15 cellular contexts compared by ENCODE assay signal in the genomic region with DNA sequence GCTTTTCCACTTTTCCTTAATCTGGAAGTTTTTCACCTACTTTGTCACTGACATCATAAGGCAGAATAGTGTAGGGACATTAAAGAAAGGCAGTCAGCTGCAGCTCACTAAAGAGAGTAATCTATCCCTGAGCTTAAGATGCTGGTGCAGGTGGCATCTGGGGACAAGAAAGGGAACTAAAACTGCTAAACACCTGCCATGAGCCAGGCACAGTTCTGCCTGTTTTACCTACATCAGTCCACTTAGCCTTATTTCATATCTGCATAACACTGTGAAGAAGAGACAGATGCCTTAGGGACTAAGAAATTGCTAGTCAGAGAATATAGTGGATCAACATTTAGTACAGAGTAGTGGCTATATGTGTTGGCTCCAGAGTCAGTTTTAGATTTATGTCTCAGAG.
DNase-seq lines count a peak whose midpoint lies in the region; ATAC-seq and TF ChIP-seq lines count a peak whose summit lies in the region.
"Had no signal": no experiment of that assay in that cellular context is flagged by ENCODE, and none has a peak within 500 bp of the region (broad histone marks: within the 10 kb centered on the region; RNA-seq: fewer than 3 reads in every experiment).

No MANE protein-coding gene starts in this region.

- no peaks in the 10 kb centered on the region for H3K4me1 ChIP-seq in osteoblast (ENCODE audit: insufficient read depth, low read length)

- no peaks in the 10 kb centered on the region for H3K4me1 Mint-ChIP-seq in activated CD4-positive, alpha-beta T cell treated with anti-CD3 and anti-CD28 coated beads, Interleukin-2, amount 10 ng/mL, durations not matched to agents 24 days and 14 days
- H3K4me1 Mint-ChIP-seq: brain had no signal

- no peaks in the 10 kb centered on the region for H3K27me3 Mint-ChIP-seq in activated CD4-positive, alpha-beta T cell treated with anti-CD3 and anti-CD28 coated beads, Interleukin-2, amount 10 ng/mL, durations not matched to agents 24 days and 14 days
- H3K27me3 Mint-ChIP-seq: brain; stimulated activated naive CD8-positive, alpha-beta T cell treated with anti-CD3 and anti-CD28 coated beads, Interleukin-15, Interleukin-2, amounts not matched to agents 100 ng/mL and 50 ng/mL, for 24 hours had no signal

- H3K36me3 ChIP-seq in osteoblast (ENCODE audit: insufficient read depth, low read length): no peaks in the 10 kb centered on the region

- DNase-seq in GM13977 (ENCODE audit: low spot score) (no peak), T-helper 9 cell (no peak), osteoblast (ENCODE audit: insufficient read length, low spot score, missing footprints) (no peak)
- no peak for DNase-seq in activated CD4-positive, alpha-beta T cell treated with anti-CD3 and anti-CD28 coated beads, Interleukin-2, amount 10 ng/mL, durations not matched to agents 24 days and 14 days
- DNase-seq: AML-193, H7, hypothalamus, KG1, posterior cingulate gyrus had no signal

- H3K36me3 Mint-ChIP-seq in activated CD4-positive, alpha-beta T cell treated with anti-CD3 and anti-CD28 coated beads, Interleukin-2, amount 10 ng/mL, durations not matched to agents 24 days and 14 days (ENCODE audit: low read depth): no peaks in the 10 kb centered on the region

- TF ChIP-seq CTCF in GM13977 (IDR thresholded peaks at IDR 0.05; ENCODE audit: extremely low read depth, insufficient read depth, missing control alignments) (no peak), osteoblast (IDR thresholded peaks at IDR 0.05; ENCODE audit: extremely low read depth, low read depth, low read length) (no peak)

- no peak overlapping the region for H3K4me3 ChIP-seq in osteoblast (ENCODE audit: insufficient read depth, low read length)

- H3K4me2 ChIP-seq in osteoblast (ENCODE audit: insufficient read depth, low read length): no peak overlapping the region

- no peaks in the 10 kb centered on the region for H3K27me3 ChIP-seq in osteoblast (ENCODE audit: insufficient read depth, low read length)

- in situ Hi-C loops in GM13977 (cut with MboI; ENCODE audit: low pct_unique_long_range_greater_than_20kb, low sequenced_read_pairs, unreplicated experiment): no loop called here

- H4K20me1 ChIP-seq in osteoblast (ENCODE audit: insufficient read depth, low read length): peaks cover 3% of the 10 kb centered on the region

- no peak overlapping the region for H3K27ac Mint-ChIP-seq in activated CD4-positive, alpha-beta T cell treated with anti-CD3 and anti-CD28 coated beads, Interleukin-2, amount 10 ng/mL, durations not matched to agents 24 days and 14 days
- H3K27ac Mint-ChIP-seq: brain; stimulated activated naive CD8-positive, alpha-beta T cell treated with anti-CD3 and anti-CD28 coated beads, Interleukin-15, Interleukin-2, amounts not matched to agents 100 ng/mL and 50 ng/mL, for 24 hours had no signal

- H3K27ac ChIP-seq in osteoblast (ENCODE audit: low read depth, low read length): no peak overlapping the region

- H3K9me3 ChIP-seq in osteoblast (ENCODE audit: low read depth, low read length): no peaks in the 10 kb centered on the region

- H3K4me3 Mint-ChIP-seq in activated CD4-positive, alpha-beta T cell treated with anti-CD3 and anti-CD28 coated beads, Interleukin-2, amount 10 ng/mL, durations not matched to agents 24 days and 14 days: no peak overlapping the region
- H3K4me3 Mint-ChIP-seq: brain; stimulated activated naive CD8-positive, alpha-beta T cell treated with anti-CD3 and anti-CD28 coated beads, Interleukin-15, Interleukin-2, amounts not matched to agents 100 ng/mL and 50 ng/mL, for 24 hours had no signal

- H2AFZ ChIP-seq in osteoblast (ENCODE audit: low read length): no peak overlapping the region

- H3K9me3 Mint-ChIP-seq in activated CD4-positive, alpha-beta T cell treated with anti-CD3 and anti-CD28 coated beads, Interleukin-2, amount 10 ng/mL, durations not matched to agents 24 days and 14 days: peaks cover 2% of the 10 kb centered on the region

- H3K79me2 ChIP-seq in osteoblast (ENCODE audit: insufficient read depth, low read length): no peaks in the 10 kb centered on the region

- peak; percentile 99 for ATAC-seq in GM18498 (IDR thresholded peaks at IDR 0.05; ENCODE audit: unreplicated experiment)
- peak; percentile 77 for ATAC-seq in GM19452 (IDR thresholded peaks at IDR 0.05; ENCODE audit: unreplicated experiment)
- ATAC-seq in HG02840 (IDR thresholded peaks at IDR 0.05; ENCODE audit: low FRiP score, unreplicated experiment): peak; percentile 90
- ATAC-seq in HG03520 (IDR thresholded peaks at IDR 0.05; ENCODE audit: unreplicated experiment): peak; percentile 78

- intact Hi-C loops in activated CD4-positive, alpha-beta T cell treated with anti-CD3 and anti-CD28 coated beads, Interleukin-2, amount 10 ng/mL, durations not matched to agents 24 days and 14 days (cut with micrococcal nuclease): no loop called here
